ENCODE assay signal across 1 cellular context in genomic region chr14:73935666-73936065, GRCh38.
TF ChIP-seq lines count a peak whose summit lies in the region.

No MANE protein-coding gene starts in this region.

TF ChIP-seq in neural cell, 6 proteins besides CTCF, POLR2A, EP300 and RAD21 (continued from another document):
- no peak for TF ChIP-seq REST (IDR thresholded peaks at IDR 0.05; ENCODE audit: borderline replicate concordance)
- no peak for TF ChIP-seq SMC3 (conservative IDR thresholded peaks at IDR 0.05; ENCODE audit: poor library complexity)
